9 cellular contexts compared by ENCODE assay signal in genomic region chr16:19559242-19559910, GRCh38. TPM values are rescaled to one million over a fixed set of nuclear protein-coding genes. Genes with fewer than 3 reads are reported as not detected.
DNase-seq lines count a peak whose midpoint lies in the region; ATAC-seq, FAIRE-seq and TF ChIP-seq lines count a peak whose summit lies in the region.
"Had no signal": no experiment of that assay in that cellular context is flagged by ENCODE, and none has a peak within 500 bp of the region (broad histone marks: within the 10 kb centered on the region; RNA-seq: fewer than 3 reads in every experiment).

No MANE protein-coding gene starts in this region.

- TF ChIP-seq CTCF in CD14-positive monocyte (IDR thresholded peaks at IDR 0.05) (peak; percentile 88), GM10266 (IDR thresholded peaks at IDR 0.05; ENCODE audit: control insufficient read depth, insufficient read depth, low read depth, missing control alignments) (peak; percentile 56), keratinocyte (optimal IDR thresholded peaks at IDR 0.05 in 1 of 3, IDR thresholded peaks at IDR 0.05 in 1 of 3, conservative IDR thresholded peaks at IDR 0.05 in 1 of 3; ENCODE audit: extremely low read depth in 1 of 3, insufficient read depth in 2 of 3, low read length in 3 of 3) (peak in 2 of 3 experiments; percentile 43 to 46), thoracic aorta (IDR thresholded peaks at IDR 0.05) (peak; percentile 59)

- dilution Hi-C loops in keratinocyte (cut with MboI; ENCODE audit: extremely low pct_ligation_motif_present, low sequenced_read_pairs): no loop called here

- peaks cover 16% of the 10 kb centered on the region for H3K4me1 Mint-ChIP-seq in CD14-positive monocyte

- H3K9me3 Mint-ChIP-seq in CD14-positive monocyte: peaks cover 4 to 16% (median 8%) of the 10 kb centered on the region in 7 donors

- H3K27me3 Mint-ChIP-seq in CD14-positive monocyte (ENCODE audit: low read depth in 3 of 3): peaks cover 0 to 5% (median 3%) of the 10 kb centered on the region in 3 donors

- H3K4me1 ChIP-seq in keratinocyte (ENCODE audit: control insufficient read depth, extremely low read depth, insufficient read depth, low read length) (peaks cover 5% of the 10 kb centered on the region), thoracic aorta (ENCODE audit: control insufficient read depth in 1 of 2, low read depth in 2 of 2) (peaks cover 7 to 12% of the 10 kb centered on the region in 2 donors)

- H3K9me1 ChIP-seq in keratinocyte (ENCODE audit: control insufficient read depth, extremely low read depth, insufficient read depth, low read length): no peaks in the 10 kb centered on the region

- no peak overlapping the region for H3K9ac ChIP-seq in keratinocyte (ENCODE audit: control insufficient read depth, extremely low read depth, insufficient read depth, low read length)

- peak overlapping the region in 1 of 7 donors; percentile 36 for H3K27ac Mint-ChIP-seq in CD14-positive monocyte

- H3K27ac ChIP-seq in keratinocyte (ENCODE audit: control insufficient read depth, insufficient read depth, low read length): no peak overlapping the region
- H3K27ac ChIP-seq in thoracic aorta: no peak overlapping the region
- H3K27ac ChIP-seq: SJSA1 had no signal

- H3K9me3 ChIP-seq in keratinocyte (ENCODE audit: control insufficient read depth, low read depth, low read length): no peaks in the 10 kb centered on the region
- H3K9me3 ChIP-seq in thoracic aorta: no peaks in the 10 kb centered on the region
- H3K9me3 ChIP-seq: SJSA1 had no signal

- no peaks in the 10 kb centered on the region for H4K20me1 ChIP-seq in keratinocyte (ENCODE audit: control insufficient read depth, extremely low read depth, insufficient read depth, low read length)

- no peak overlapping the region for H2AFZ ChIP-seq in keratinocyte (ENCODE audit: control insufficient read depth, low read length)

- H3K4me3 ChIP-seq in keratinocyte (ENCODE audit: control insufficient read depth in 2 of 3, extremely low read depth in 1 of 3, insufficient read depth in 2 of 3, low read depth in 1 of 3, low read length in 3 of 3): no peak overlapping the region
- H3K4me3 ChIP-seq in thoracic aorta: no peak overlapping the region
- H3K4me3 ChIP-seq: SJSA1 had no signal

- no peak overlapping the region for H3K4me3 Mint-ChIP-seq in CD14-positive monocyte

- H3K79me2 ChIP-seq in keratinocyte (ENCODE audit: control insufficient read depth, insufficient read depth, low read length): no peaks in the 10 kb centered on the region

- H3K36me3 Mint-ChIP-seq in CD14-positive monocyte: peaks cover 6 to 7% of the 10 kb centered on the region in 2 donors

- ATAC-seq in thoracic aorta (ENCODE audit: insufficient number of reproducible peaks, low FRiP score, low read depth) (no peak), GM21360 (IDR thresholded peaks at IDR 0.05; ENCODE audit: unreplicated experiment) (no peak)

- DNase-seq in CD14-positive monocyte (ENCODE audit: low spot score) (no peak), GM10266 (ENCODE audit: extremely low spot score) (peak; percentile 28), NCI-H2196 (lab: John Stamatoyannopoulos, UW; ENCODE audit: unreplicated experiment) (peak; percentile 67), amniotic stem cell (lab: John Stamatoyannopoulos, UW) (peak; percentile 26), keratinocyte (ENCODE audit: low read depth, low spot score) (peak; percentile 45), thoracic aorta (ENCODE audit: low spot score) (no peak)
- no peak for DNase-seq in NK-92 treated with Interleukin-12 subunit alpha and Interleukin-12 subunit beta, amount 100 ng/mL, for 24 hours (lab: John Stamatoyannopoulos, UW)

- intact Hi-C loops in CD14-positive monocyte (cut with micrococcal nuclease): loop anchor here (1.0 to 10.0 kb wide), 7 partner anchors 37 to 755 kb away; partner anchors contain the start of genes ARL6IP1 (in 1 of the 2), CCP110 (in 1 of the 2), COQ7 (in 1 of the 2) and GDE1 (in 1 of the 2)

- H3K4me2 ChIP-seq in keratinocyte (ENCODE audit: control insufficient read depth, extremely low read depth, insufficient read depth, low read depth, low read length): no peak overlapping the region

- no peak for FAIRE-seq in keratinocyte (lab: Jason Lieb, UNC)

- no peaks in the 10 kb centered on the region for H3K36me3 ChIP-seq in keratinocyte (ENCODE audit: control insufficient read depth in 2 of 2, extremely low read depth in 1 of 2, insufficient read depth in 2 of 2, low read length in 2 of 2)
- H3K36me3 ChIP-seq in thoracic aorta: no peaks in the 10 kb centered on the region

- H3K27me3 ChIP-seq in keratinocyte (ENCODE audit: control insufficient read depth, extremely low read depth, insufficient read depth, low read length) (no peaks in the 10 kb centered on the region), thoracic aorta (replicated peaks; ENCODE audit: insufficient read depth) (no peaks in the 10 kb centered on the region)
- H3K27me3 ChIP-seq: SJSA1 had no signal

RNA-seq across cellular contexts. Expression of gene VPS35L, which starts 3.9 kb away (rescaled TPM):
- 10 to 100 TPM; 48.8 to 51.4 TPM for polyA plus RNA-seq in CD14-positive monocyte
- polyA plus RNA-seq in keratinocyte: 16.0 to 26.2 TPM (median 22.1 TPM) in 3 replicates
- polyA plus RNA-seq in keratinocyte (2011; ENCODE audit: low read depth): 10.9 TPM
- 28.9 and 32.7 TPM in 2 replicates for polyA plus RNA-seq in keratinocyte (2011; cell fraction: cytosol; rRNA removed)
- 37.1 and 44.0 TPM in 2 replicates for polyA plus RNA-seq in keratinocyte (2011; cell fraction: nucleus; rRNA removed)
- polyA plus RNA-seq in keratinocyte (2012; ENCODE audit: low replicate concordance): 10.0 and 20.4 TPM in 2 replicates
- 26.6 to 63.7 TPM (median 51.4 TPM) in 3 replicates for polyA minus RNA-seq in keratinocyte
- polyA minus RNA-seq in keratinocyte (2011; cell fraction: cytosol; rRNA and poly(A)+ RNA removed): 48.2 TPM
- 25.6 and 55.2 TPM in 2 replicates for polyA minus RNA-seq in keratinocyte (2011; cell fraction: nucleus; rRNA and poly(A)+ RNA removed)
- 10 to 100 TPM; 38.2 to 41.6 TPM for total RNA-seq in thoracic aorta

RNA-seq across cellular contexts. Expression of gene CCP110, which starts 35.6 kb away (rescaled TPM):
- polyA plus RNA-seq in CD14-positive monocyte (1 to 10 TPM; 3.5 to 6.2 TPM), keratinocyte (2.9 to 5.5 TPM (median 4.1 TPM) in 3 replicates)
- polyA plus RNA-seq in keratinocyte (2011; ENCODE audit: low read depth): 5.0 TPM
- polyA plus RNA-seq in keratinocyte (2011; cell fraction: cytosol; rRNA removed): 1.8 and 3.2 TPM in 2 replicates
- polyA plus RNA-seq in keratinocyte (2011; cell fraction: nucleus; rRNA removed): 3.0 and 4.4 TPM in 2 replicates
- polyA plus RNA-seq in keratinocyte (2012; ENCODE audit: low replicate concordance): 1.8 and 4.1 TPM in 2 replicates
- 0.98 to 4.3 TPM (median 1.5 TPM) in 3 replicates for polyA minus RNA-seq in keratinocyte
- 1.7 TPM for polyA minus RNA-seq in keratinocyte (2011; cell fraction: cytosol; rRNA and poly(A)+ RNA removed)
- 2.2 and 5.2 TPM in 2 replicates for polyA minus RNA-seq in keratinocyte (2011; cell fraction: nucleus; rRNA and poly(A)+ RNA removed)
- 10 to 100 TPM; 20.4 to 30.7 TPM for total RNA-seq in thoracic aorta

RNA-seq across cellular contexts. Expression of gene GDE1, which starts 37.5 kb away (rescaled TPM):
- polyA plus RNA-seq in CD14-positive monocyte (10 to 100 TPM; 71.7 to 75.5 TPM), keratinocyte (33.9 to 70.5 TPM (median 52.9 TPM) in 3 replicates)
- polyA plus RNA-seq in keratinocyte (2011; ENCODE audit: low read depth): 46.7 TPM
- 59.4 and 93.2 TPM in 2 replicates for polyA plus RNA-seq in keratinocyte (2011; cell fraction: cytosol; rRNA removed)
- polyA plus RNA-seq in keratinocyte (2011; cell fraction: nucleus; rRNA removed): 34.0 and 40.6 TPM in 2 replicates
- polyA plus RNA-seq in keratinocyte (2012; ENCODE audit: low replicate concordance): 54.6 and 76.8 TPM in 2 replicates
- polyA minus RNA-seq in keratinocyte: 10.6 to 40.8 TPM (median 20.3 TPM) in 3 replicates
- 28.8 TPM for polyA minus RNA-seq in keratinocyte (2011; cell fraction: cytosol; rRNA and poly(A)+ RNA removed)
- polyA minus RNA-seq in keratinocyte (2011; cell fraction: nucleus; rRNA and poly(A)+ RNA removed): 11.8 and 22.5 TPM in 2 replicates
- total RNA-seq in thoracic aorta: 10 to 100 TPM; 47.8 to 49.7 TPM

Comparison
In these comparisons a context has a peak if more than half of its experiments do, and no peak if none do; other contexts are left out.
1. DNase-seq: peak in GM10266 (single experiment), NCI-H2196 (single experiment), amniotic stem cell (single experiment) and keratinocyte (single experiment); none in CD14-positive monocyte (single experiment), thoracic aorta (single experiment) and NK-92 treated with Interleukin-12 subunit alpha and Interleukin-12 subunit beta, amount 100 ng/mL, for 24 hours (single experiment).
2. Peak in every context shown above with its lines, with median percentiles within 50 percentile points of each other: CTCF ChIP-seq.